Comparison of ENCODE assay signal across 13 cellular contexts in the genomic region with DNA sequence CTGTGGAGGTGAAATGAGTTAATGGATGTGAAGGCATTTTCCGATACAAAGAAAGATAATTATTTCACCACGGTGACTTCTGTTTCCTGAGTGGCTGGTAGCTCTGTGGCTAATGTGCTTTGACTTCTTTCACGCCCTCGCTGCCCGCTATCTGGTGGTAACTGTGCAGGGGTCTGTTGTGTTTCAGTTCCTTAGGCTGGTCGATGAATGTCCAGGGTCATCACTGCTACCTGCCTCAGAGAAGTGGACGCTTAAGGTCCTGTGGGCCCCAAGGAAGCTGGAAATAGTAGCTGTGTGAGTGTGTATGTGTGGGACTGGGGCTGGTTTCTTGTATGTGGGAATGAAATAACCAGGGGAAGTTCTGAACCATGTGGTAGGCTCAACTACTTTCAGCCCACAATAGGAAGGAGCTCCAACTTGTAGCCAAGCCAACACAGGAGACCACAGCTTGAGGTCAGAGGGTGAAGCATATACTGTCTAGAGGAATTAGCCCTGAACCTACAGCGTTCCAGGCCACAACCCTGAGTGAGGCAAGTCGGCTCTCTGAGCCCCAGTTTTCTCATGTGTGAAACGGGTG. TPM values are rescaled to one million over a fixed set of nuclear protein-coding genes. Genes with fewer than 3 reads are reported as not detected.
DNase-seq lines count a peak whose midpoint lies in the region; ATAC-seq and TF ChIP-seq lines count a peak whose summit lies in the region.
"Had no signal": no experiment of that assay in that cellular context is flagged by ENCODE, and none has a peak within 500 bp of the region (broad histone marks: within the 10 kb centered on the region; RNA-seq: fewer than 3 reads in every experiment).

No MANE protein-coding gene starts in this region.

- no peaks in the 10 kb centered on the region for H3K9me3 ChIP-seq in lower lobe of right lung
- no peaks in the 10 kb centered on the region for H3K9me3 ChIP-seq in tibial nerve

- H3K36me3 Mint-ChIP-seq in MCF 10A (ENCODE audit: insufficient read depth, unreplicated experiment) = no peaks in the 10 kb centered on the region

- no peaks in the 10 kb centered on the region for H3K27me3 Mint-ChIP-seq in MCF 10A (ENCODE audit: insufficient read depth, unreplicated experiment)

- peak; percentile 74 for DNase-seq in CMK (ENCODE audit: low read depth)
- DNase-seq in UCSD-AML1 (lab: John Stamatoyannopoulos, UW; ENCODE audit: unreplicated experiment) = peak; percentile 64
- DNase-seq in lower lobe of right lung = no peak
- DNase-seq in MCF 10A (ENCODE audit: unreplicated experiment) = no peak
- DNase-seq in GM19238 (ENCODE audit: insufficient read length, low spot score) = no peak
- no peak for DNase-seq in tibial nerve (ENCODE audit: low spot score in 2 of 2)
- DNase-seq: left colon, NCI-H2081 had no signal

- WGBS in tibial nerve, 2 donors = 76 to 82% methylated on average over 10 of the region's 10 CpGs

- POLR2A ChIA-PET in MCF 10A (lab: Yijun Ruan, JAX) = no interaction called here

- H3K27ac Mint-ChIP-seq in MCF 10A (ENCODE audit: low read depth, unreplicated experiment) = no peak overlapping the region

- no peak overlapping the region for H3K4me3 ChIP-seq in lower lobe of right lung
- no peak overlapping the region for H3K4me3 ChIP-seq in tibial nerve
- H3K4me3 ChIP-seq: SK-N-MC had no signal

- intact Hi-C loops in lower lobe of right lung (cut with DNase I) = no loop called here
- intact Hi-C loops in MCF 10A (cut with micrococcal nuclease) = no loop called here

- BruUV-seq in MCF 10A (replicated peaks; lab: Mats Ljungman, UMichigan) = no TSS peak

- no peak for TF ChIP-seq CTCF in lower lobe of right lung (IDR thresholded peaks at IDR 0.05)
- no peak for TF ChIP-seq CTCF in MCF 10A (IDR thresholded peaks at IDR 0.05; ENCODE audit: unreplicated experiment)
- no peak for TF ChIP-seq CTCF in tibial nerve (IDR thresholded peaks at IDR 0.05)

- CTCF ChIA-PET in MCF 10A (lab: Yijun Ruan, JAX) = interaction anchor here (1.3 to 1.4 kb wide), 3 partner anchors 13 to 253 kb away, joined by 3 to 7 read pairs (median 5); no protein-coding TSS in a partner anchor

- H3K27me3 ChIP-seq in lower lobe of right lung (ENCODE audit: low read depth) (no peaks in the 10 kb centered on the region), tibial nerve (no peaks in the 10 kb centered on the region)

- no peak overlapping the region for H3K4me3 Mint-ChIP-seq in MCF 10A (ENCODE audit: unreplicated experiment)

- H3K27ac ChIP-seq in lower lobe of right lung = no peak overlapping the region
- H3K27ac ChIP-seq in tibial nerve = no peak overlapping the region
- H3K27ac ChIP-seq: epithelial cell of prostate, SK-N-MC had no signal

- H3K4me1 ChIP-seq in lower lobe of right lung (no peaks in the 10 kb centered on the region), tibial nerve (no peaks in the 10 kb centered on the region)

- H3K9me3 Mint-ChIP-seq in MCF 10A (ENCODE audit: unreplicated experiment) = no peaks in the 10 kb centered on the region

- TF ChIP-seq POLR2A in tibial nerve (IDR thresholded peaks at IDR 0.05) = no peak

- H3K4me1 Mint-ChIP-seq in MCF 10A (ENCODE audit: insufficient read depth, unreplicated experiment) = peaks cover 13% of the 10 kb centered on the region

- no peak for TF ChIP-seq EP300 in tibial nerve (IDR thresholded peaks at IDR 0.05)

- ATAC-seq in HG02610 (IDR thresholded peaks at IDR 0.05; ENCODE audit: unreplicated experiment) = peak; percentile 59
- peak; percentile 63 to 70 for ATAC-seq in lower lobe of right lung
- no peak for ATAC-seq in GM19467 (IDR thresholded peaks at IDR 0.05; ENCODE audit: unreplicated experiment)
- ATAC-seq: left colon had no signal

- no peaks in the 10 kb centered on the region for H3K36me3 ChIP-seq in lower lobe of right lung
- no peaks in the 10 kb centered on the region for H3K36me3 ChIP-seq in tibial nerve

RNA-seq across cellular contexts. Expression of a gene that starts 15.9 kb away (rescaled TPM):
- total RNA-seq in lower lobe of right lung (18.2 TPM), MCF 10A (2022) (not detected in 2 replicates), tibial nerve (1 to 10 TPM in 3 of 4 donors, not detected in 1; 1.1 to 3.8 (median 1.4) TPM)

RNA-seq across cellular contexts. Expression of a gene that starts 27.4 kb away (rescaled TPM):
- total RNA-seq in lower lobe of right lung (0.21 TPM), MCF 10A (2022) (not detected in 2 replicates), tibial nerve (not detected)
- total RNA-seq: Daoy, left colon had no signal

RNA-seq across cellular contexts. Expression of a gene that starts 34.5 kb away (rescaled TPM):
- total RNA-seq in lower lobe of right lung = not detected
- 0.44 and 2.6 TPM in 2 replicates for total RNA-seq in MCF 10A (2022)
- not detected for total RNA-seq in tibial nerve

RNA-seq across cellular contexts. Expression of a gene that starts 47.4 kb away (rescaled TPM):
- total RNA-seq in lower lobe of right lung (not detected), MCF 10A (2022) (not detected in 2 replicates), tibial nerve (not detected)
- total RNA-seq: Daoy, left colon had no signal

Comparison
In these comparisons a context has a peak if more than half of its experiments do, and no peak if none do; other contexts are left out.
1. DNase-seq: peak in CMK (single experiment) and UCSD-AML1 (single experiment); none in lower lobe of right lung (single experiment), MCF 10A (single experiment), GM19238 (single experiment) and tibial nerve (0 of 2).